In the genomic region with DNA sequence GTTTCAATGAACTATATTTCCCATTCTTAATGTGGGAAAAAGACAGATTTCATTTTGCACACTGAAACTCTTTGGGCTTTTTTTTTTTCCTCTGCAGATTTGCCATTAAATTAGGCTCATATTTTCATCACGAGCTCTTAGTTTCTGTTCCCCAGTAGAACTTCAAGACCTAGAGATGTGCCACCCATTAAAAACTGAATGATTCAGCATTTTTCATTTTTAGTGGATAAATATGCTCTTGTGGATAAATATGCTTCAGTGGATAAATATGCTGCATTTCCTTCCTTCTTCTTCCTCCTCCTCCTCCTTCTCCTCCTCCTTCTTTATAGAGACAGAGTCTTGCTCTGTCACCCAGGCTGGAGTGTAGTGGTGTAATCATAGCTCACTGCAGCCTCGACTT, we compare ENCODE assay signal across 32 cellular contexts.
"Had no signal": no experiment of that assay in that cellular context is flagged by ENCODE, and none has a peak within 500 bp of the region (broad histone marks: within the 10 kb centered on the region; RNA-seq: fewer than 3 reads in every experiment).

No MANE protein-coding gene starts in this region.

- H3K27me3 ChIP-seq: ascending aorta, cardiac muscle cell, colonic mucosa, esophagus squamous epithelium, gastroesophageal sphincter, heart right ventricle had no signal

- H3K27ac ChIP-seq: ascending aorta, breast epithelium, cardiac muscle cell, colonic mucosa, epithelial cell of prostate, esophagus squamous epithelium, gastroesophageal sphincter, heart right ventricle, WERI-Rb-1 had no signal

- H3K4me1 Mint-ChIP-seq: activated B cell treated with CpG ODN at 0.5 μM for 24 hours; activated naive CD4-positive, alpha-beta T cell treated with anti-CD3 and anti-CD28 coated beads, Interleukin-2, amount 10 ng/mL, durations not matched to agents 7 days and 5 days; activated naive CD8-positive, alpha-beta T cell treated with anti-CD3 and anti-CD28 coated beads, Interleukin-2, amount 10 ng/mL, durations not matched to agents 7 days and 5 days; brain; T-helper 17 cell had no signal

- H3K36me3 ChIP-seq: ascending aorta, breast epithelium, cardiac muscle cell, colonic mucosa, esophagus squamous epithelium, gastroesophageal sphincter, heart right ventricle, WERI-Rb-1 had no signal

- DNase-seq: activated B cell treated with CpG ODN at 0.5 μM for 24 hours; activated CD4-positive, alpha-beta memory T cell treated with anti-CD3 and anti-CD28 coated beads for 36 hours; activated CD4-positive, alpha-beta T cell treated with anti-CD3 and anti-CD28 coated beads for 48 hours; activated CD8-positive, alpha-beta memory T cell treated with anti-CD3 and anti-CD28 coated beads, Interleukin-2, amount 50 U/mL, for 48 hours; activated gamma-delta T cell; activated naive CD4-positive, alpha-beta T cell; activated naive CD4-positive, alpha-beta T cell treated with anti-CD3 and anti-CD28 coated beads, Interleukin-2, amount 10 ng/mL, durations not matched to agents 7 days and 5 days; activated naive CD8-positive, alpha-beta T cell treated with anti-CD3 and anti-CD28 coated beads, Interleukin-2, amount 10 ng/mL, durations not matched to agents 7 days and 5 days; activated T-cell treated with anti-CD3 and anti-CD28 coated beads for 4 hours; activated T-cell treated with anti-CD3 and anti-CD28 coated beads, Interleukin-2, amount 50 U/mL, for 24 hours; activated T-cell treated with anti-CD3 and anti-CD28 coated beads, Interleukin-2, amount 50 U/mL, for 72 hours; central memory CD4-positive, alpha-beta T cell; cerebellar nuclear complex; colonic mucosa; effector CD8-positive, alpha-beta T cell; esophagus squamous epithelium; foreskin melanocyte; heart right ventricle; T-helper 17 cell; T1000; WERI-Rb-1 had no signal

- H3K36me3 Mint-ChIP-seq: activated CD4-positive, alpha-beta memory T cell treated with anti-CD3 and anti-CD28 coated beads for 36 hours; activated naive CD4-positive, alpha-beta T cell treated with anti-CD3 and anti-CD28 coated beads, Interleukin-2, amount 10 ng/mL, durations not matched to agents 7 days and 5 days; activated naive CD4-positive, alpha-beta T cell treated with anti-CD3 and anti-CD28 coated beads, Interleukin-2, amount 50 U/mL, for 72 hours; activated naive CD8-positive, alpha-beta T cell treated with anti-CD3 and anti-CD28 coated beads, Interleukin-2, amount 10 ng/mL, durations not matched to agents 7 days and 5 days; brain had no signal

- H3K27me3 Mint-ChIP-seq: activated B cell treated with CpG ODN at 0.5 μM for 24 hours; activated CD4-positive, alpha-beta memory T cell treated with anti-CD3 and anti-CD28 coated beads for 36 hours; activated naive CD4-positive, alpha-beta T cell treated with anti-CD3 and anti-CD28 coated beads, Interleukin-2, amount 10 ng/mL, durations not matched to agents 7 days and 5 days; activated naive CD8-positive, alpha-beta T cell treated with anti-CD3 and anti-CD28 coated beads, Interleukin-2, amount 10 ng/mL, durations not matched to agents 7 days and 5 days; activated T-cell treated with anti-CD3 and anti-CD28 coated beads, Interleukin-2, amount 50 U/mL, for 24 hours; T-helper 17 cell had no signal

- H3K4me3 ChIP-seq: ascending aorta, breast epithelium, cardiac muscle cell, colonic mucosa, esophagus squamous epithelium, gastroesophageal sphincter, heart right ventricle had no signal

- H3K27ac Mint-ChIP-seq: activated B cell treated with CpG ODN at 0.5 μM for 24 hours; activated CD4-positive, alpha-beta memory T cell treated with anti-CD3 and anti-CD28 coated beads for 36 hours; activated naive CD4-positive, alpha-beta T cell treated with anti-CD3 and anti-CD28 coated beads, Interleukin-2, amount 10 ng/mL, durations not matched to agents 7 days and 5 days; activated naive CD4-positive, alpha-beta T cell treated with anti-CD3 and anti-CD28 coated beads, Interleukin-2, amount 50 U/mL, for 72 hours; activated naive CD8-positive, alpha-beta T cell treated with anti-CD3 and anti-CD28 coated beads, Interleukin-2, amount 10 ng/mL, durations not matched to agents 7 days and 5 days; activated T-cell treated with anti-CD3 and anti-CD28 coated beads, Interleukin-2, amount 50 U/mL, for 24 hours; activated T-cell treated with anti-CD3 and anti-CD28 coated beads, Interleukin-2, amount 50 U/mL, for 72 hours; brain; T-helper 17 cell; T-helper 2 cell treated with Interferon-gamma antibody and Interleukin-4, amounts not matched to agents 5 μg/mL and 100 μg/mL, for 36 hours had no signal

- ATAC-seq: activated CD4-positive, CD25-positive, alpha-beta regulatory T cell treated with anti-CD3 and anti-CD28 coated beads, Interleukin-2, amount 50 U/mL, for 24 hours; activated naive CD4-positive, alpha-beta T cell treated with anti-CD3 and anti-CD28 coated beads, Interleukin-2, amount 50 U/mL, for 72 hours; activated T-cell treated with anti-CD3 and anti-CD28 coated beads, Interleukin-2, amount 50 U/mL, for 72 hours; gastroesophageal sphincter; heart right ventricle; T-helper 17 cell had no signal

- H3K4me3 Mint-ChIP-seq: activated B cell treated with CpG ODN at 0.5 μM for 24 hours; activated CD4-positive, alpha-beta memory T cell treated with anti-CD3 and anti-CD28 coated beads for 36 hours; activated naive CD4-positive, alpha-beta T cell treated with anti-CD3 and anti-CD28 coated beads, Interleukin-2, amount 10 ng/mL, durations not matched to agents 7 days and 5 days; activated naive CD8-positive, alpha-beta T cell treated with anti-CD3 and anti-CD28 coated beads, Interleukin-2, amount 10 ng/mL, durations not matched to agents 7 days and 5 days; activated T-cell treated with anti-CD3 and anti-CD28 coated beads, Interleukin-2, amount 50 U/mL, for 24 hours; activated T-cell treated with anti-CD3 and anti-CD28 coated beads, Interleukin-2, amount 50 U/mL, for 72 hours; brain; T-helper 17 cell; T-helper 2 cell treated with Interferon-gamma antibody and Interleukin-4, amounts not matched to agents 5 μg/mL and 100 μg/mL, for 36 hours had no signal

- H3K4me1 ChIP-seq: ascending aorta, breast epithelium, colonic mucosa, esophagus squamous epithelium, gastroesophageal sphincter, heart right ventricle had no signal

- FAIRE-seq: endometrium, endothelial cell of umbilical vein had no signal

- H3K9me3 ChIP-seq: ascending aorta, colonic mucosa, esophagus squamous epithelium, gastroesophageal sphincter had no signal

- H3K9me3 Mint-ChIP-seq: activated B cell treated with CpG ODN at 0.5 μM for 24 hours; activated CD4-positive, alpha-beta memory T cell treated with anti-CD3 and anti-CD28 coated beads for 36 hours; activated naive CD8-positive, alpha-beta T cell treated with anti-CD3 and anti-CD28 coated beads, Interleukin-2, amount 10 ng/mL, durations not matched to agents 7 days and 5 days; T-helper 2 cell treated with Interferon-gamma antibody and Interleukin-4, amounts not matched to agents 5 μg/mL and 100 μg/mL, for 36 hours had no signal
